In genomic region chr14:50116221-50116956, GRCh38 we compare ENCODE assay signal across 1 cellular context.
TF ChIP-seq lines count a peak whose summit lies in the region.

VCPKMT (minus strand) TSS chr14:50116572; CDS start chr14:50116552, 20 bp downstream.

TF ChIP-seq in HepG2, 621 proteins besides CTCF, POLR2A, EP300 and RAD21 (continued from another document and continues in another):
- TF ChIP-seq ZNF577 (CRISPR knock-in tag; IDR thresholded peaks at IDR 0.05; ENCODE audit: borderline replicate concordance, low read depth) (no peak), ZNF552 (CRISPR knock-in tag; IDR thresholded peaks at IDR 0.05; ENCODE audit: borderline replicate concordance) (no peak), SMARCC2 (IDR thresholded peaks at IDR 0.05) (no peak), GTF3A (CRISPR knock-in tag; conservative IDR thresholded peaks at IDR 0.05) (no peak), ZNF775 (CRISPR knock-in tag; IDR thresholded peaks at IDR 0.05; ENCODE audit: borderline replicate concordance) (no peak), ZNF747 (CRISPR knock-in tag; IDR thresholded peaks at IDR 0.05; ENCODE audit: borderline replicate concordance) (peak; percentile 70; the same call in 1 of the 2 replicates), ZBTB20 (CRISPR knock-in tag; IDR thresholded peaks at IDR 0.05; ENCODE audit: borderline replicate concordance, low read depth) (peak; percentile 38; the same call in 1 of the 2 replicates), ARID5B (CRISPR knock-in tag; IDR thresholded peaks at IDR 0.05) (peak; percentile 77), ZNF367 (CRISPR knock-in tag; IDR thresholded peaks at IDR 0.05; ENCODE audit: borderline replicate concordance) (no peak), RORA (CRISPR knock-in tag; IDR thresholded peaks at IDR 0.05) (no peak), FIP1L1 (IDR thresholded peaks at IDR 0.05; ENCODE audit: borderline replicate concordance, insufficient read depth, low read depth, low read length) (no peak), ZSCAN29 (CRISPR knock-in tag; conservative IDR thresholded peaks at IDR 0.05) (no peak), ATF4 (CRISPR knock-in tag; IDR thresholded peaks at IDR 0.05) (peak in 1 of 2 experiments; percentile 41; a peak in 2 of 4 replicates), SSRP1 (CRISPR knock-in tag; IDR thresholded peaks at IDR 0.05) (no peak), ATF7-NPFF (CRISPR knock-in tag; IDR thresholded peaks at IDR 0.05; ENCODE audit: low read depth) (no peak; the same call in 1 of the 2 replicates), ZNF768 (CRISPR knock-in tag; IDR thresholded peaks at IDR 0.05) (peak; percentile 57; the same call in 1 of the 2 replicates), HCFC1 (IDR thresholded peaks at IDR 0.05; ENCODE audit: low read depth, low read length) (peak; percentile 68), LCORL (IDR thresholded peaks at IDR 0.05) (no peak), LCORL (CRISPR knock-in tag; IDR thresholded peaks at IDR 0.05) (peak; percentile 59; the same call in 1 of the 2 replicates), SMYD3 (CRISPR knock-in tag; IDR thresholded peaks at IDR 0.05) (no peak), ARID3A (IDR thresholded peaks at IDR 0.05; ENCODE audit: low read depth, low read length) (no peak), ATRX (CRISPR knock-in tag; IDR thresholded peaks at IDR 0.05; ENCODE audit: borderline replicate concordance) (no peak), CREM (IDR thresholded peaks at IDR 0.05) (peak; percentile 91), CREM (CRISPR knock-in tag; IDR thresholded peaks at IDR 0.05) (peak; percentile 85), ZNF816 (CRISPR knock-in tag; IDR thresholded peaks at IDR 0.05; ENCODE audit: borderline replicate concordance) (peak; percentile 67; the same call in 1 of the 2 replicates), MTF2 (CRISPR knock-in tag; IDR thresholded peaks at IDR 0.05; ENCODE audit: borderline replicate concordance) (no peak), ZNF512 (CRISPR knock-in tag; IDR thresholded peaks at IDR 0.05) (no peak; the same call in 1 of the 2 replicates), ZNF841 (CRISPR knock-in tag; IDR thresholded peaks at IDR 0.05; ENCODE audit: borderline replicate concordance) (no peak), ZUFSP (CRISPR knock-in tag; IDR thresholded peaks at IDR 0.05; ENCODE audit: borderline replicate concordance) (no peak), NPAS2 (CRISPR knock-in tag; IDR thresholded peaks at IDR 0.05; ENCODE audit: borderline replicate concordance) (no peak), ZEB1 (IDR thresholded peaks at IDR 0.05; ENCODE audit: insufficient replicate concordance, low read depth) (peak; percentile 35), PLSCR1 (CRISPR knock-in tag; IDR thresholded peaks at IDR 0.05; ENCODE audit: borderline replicate concordance) (no peak), POLR2AphosphoS2 (IDR thresholded peaks at IDR 0.05; ENCODE audit: low read depth, low read length) (peak; percentile 73; the same call in 1 of the 2 replicates), ZNF138 (CRISPR knock-in tag; IDR thresholded peaks at IDR 0.05; ENCODE audit: low read depth) (no peak), LBX2 (CRISPR knock-in tag; IDR thresholded peaks at IDR 0.05; ENCODE audit: borderline replicate concordance) (peak; percentile 65; the same call in 1 of the 2 replicates), ZSCAN22 (CRISPR knock-in tag; IDR thresholded peaks at IDR 0.05) (no peak), MAFK (conservative IDR thresholded peaks at IDR 0.05 in 1 of 2, IDR thresholded peaks at IDR 0.05 in 1 of 2; ENCODE audit: low read length in 2 of 2) (no peak), IRF1 (CRISPR knock-in tag; IDR thresholded peaks at IDR 0.05; ENCODE audit: low read depth) (no peak), DPF2 (CRISPR knock-in tag; IDR thresholded peaks at IDR 0.05; ENCODE audit: borderline replicate concordance, low read depth) (no peak; the same call in 1 of the 2 replicates), ZHX1 (CRISPR knock-in tag; IDR thresholded peaks at IDR 0.05; ENCODE audit: low read depth) (peak; percentile 95), ZNF460 (CRISPR knock-in tag; IDR thresholded peaks at IDR 0.05; ENCODE audit: borderline replicate concordance) (peak; percentile 9; the same call in 1 of the 2 replicates), FOSL2 (CRISPR knock-in tag; IDR thresholded peaks at IDR 0.05) (peak; percentile 45; the same call in 1 of the 2 replicates), MLXIP (CRISPR knock-in tag; IDR thresholded peaks at IDR 0.05; ENCODE audit: borderline replicate concordance) (no peak), SRSF9 (IDR thresholded peaks at IDR 0.05; ENCODE audit: borderline replicate concordance, insufficient read depth, low read depth, low read length, poor library complexity, severe bottlenecking) (no peak), NFIC (IDR thresholded peaks at IDR 0.05; ENCODE audit: low read length) (no peak), HDAC6 (IDR thresholded peaks at IDR 0.05; ENCODE audit: low read depth, low read length) (no peak)
